In the genomic region with DNA sequence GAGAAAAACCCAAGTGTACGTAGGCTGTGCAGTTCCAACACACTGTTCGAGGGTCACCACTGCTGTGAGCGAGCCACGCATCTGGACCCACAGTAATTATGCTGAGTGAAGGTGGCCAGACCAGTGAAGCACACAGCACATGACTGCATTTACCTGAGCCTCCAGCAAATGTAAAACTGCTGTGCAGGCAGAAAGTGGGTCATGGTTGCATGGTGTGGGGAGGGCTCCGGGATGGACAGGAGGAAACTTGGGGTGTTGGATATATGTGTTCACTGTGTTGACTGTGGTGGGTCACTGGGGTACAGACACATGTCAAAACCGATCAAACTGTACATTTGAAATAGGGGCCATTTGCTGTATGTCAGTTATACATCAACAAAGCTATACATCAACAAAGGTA, we compare ENCODE assay signal across 26 cellular contexts.
"Had no signal": no experiment of that assay in that cellular context is flagged by ENCODE, and none has a peak within 500 bp of the region (broad histone marks: within the 10 kb centered on the region; RNA-seq: fewer than 3 reads in every experiment).

No MANE protein-coding gene starts in this region.

- DNase-seq: hypothalamus; islet precursor cell; left ventricle myocardium inferior; mesendoderm; naive B cell; natural killer cell; nephron progenitor cell; ovary; stimulated activated CD4-positive, alpha-beta T cell treated with anti-CD3 and anti-CD28 coated beads, Interleukin-12 subunit alpha, Interleukin-12 subunit beta, amount 100 ng/mL, for 4 hours; stimulated activated CD4-positive, alpha-beta T cell treated with anti-CD3 and anti-CD28 coated beads, Interleukin-15, amount 100 ng/mL, for 24 hours; stimulated activated CD4-positive, alpha-beta T cell treated with anti-CD3 and anti-CD28 coated beads, Interleukin-4, amount 100 ng/mL, for 24 hours; stimulated activated naive CD4-positive, alpha-beta T cell; tibial artery; trophoblast cell; upper lobe of right lung; uterus had no signal

- H3K27ac ChIP-seq: left ventricle myocardium inferior, ovary, right atrium auricular region, skin epidermis, suprapubic skin, thoracic aorta, tibial artery, upper lobe of right lung, uterus had no signal

- H3K9me3 ChIP-seq: ovary, right atrium auricular region, suprapubic skin, thoracic aorta, upper lobe of right lung had no signal

- H3K36me3 Mint-ChIP-seq: stimulated activated effector memory CD8-positive, alpha-beta T cell treated with anti-CD3 and anti-CD28 coated beads, Interleukin-12 subunit alpha, Interleukin-12 subunit beta, amount 100 ng/mL, for 72 hours had no signal

- H3K36me3 ChIP-seq: ovary, right atrium auricular region, suprapubic skin, thoracic aorta, upper lobe of right lung, uterus had no signal

- H3K27me3 Mint-ChIP-seq: naive B cell; progenitor cell of endocrine pancreas; stimulated activated naive CD8-positive, alpha-beta T cell treated with anti-CD3 and anti-CD28 coated beads, Interleukin-15, Interleukin-2, amounts not matched to agents 100 ng/mL and 50 ng/mL, for 24 hours had no signal

- H3K4me3 Mint-ChIP-seq: mesothelial cell of epicardium; naive B cell; natural killer cell; nephron progenitor cell; stimulated activated effector memory CD8-positive, alpha-beta T cell treated with anti-CD3 and anti-CD28 coated beads, Interleukin-12 subunit alpha, Interleukin-12 subunit beta, amount 100 ng/mL, for 72 hours; stimulated activated naive CD8-positive, alpha-beta T cell treated with anti-CD3 and anti-CD28 coated beads, Interleukin-15, Interleukin-2, amounts not matched to agents 100 ng/mL and 50 ng/mL, for 24 hours had no signal

- H3K4me1 ChIP-seq: left ventricle myocardium inferior, right atrium auricular region, suprapubic skin, tibial artery, upper lobe of right lung, uterus had no signal

- H3K27me3 ChIP-seq: ovary, right atrium auricular region, suprapubic skin, tibial artery, upper lobe of right lung, uterus had no signal

- H3K4me3 ChIP-seq: left ventricle myocardium inferior, lung, ovary, right atrium auricular region, skin epidermis, suprapubic skin, thoracic aorta, tibial artery, upper lobe of right lung, uterus had no signal

- H3K27ac Mint-ChIP-seq: mesothelial cell of epicardium; natural killer cell; nephron progenitor cell; progenitor cell of endocrine pancreas; stimulated activated effector memory CD8-positive, alpha-beta T cell treated with anti-CD3 and anti-CD28 coated beads, Interleukin-12 subunit alpha, Interleukin-12 subunit beta, amount 100 ng/mL, for 72 hours; stimulated activated naive CD8-positive, alpha-beta T cell treated with anti-CD3 and anti-CD28 coated beads, Interleukin-15, Interleukin-2, amounts not matched to agents 100 ng/mL and 50 ng/mL, for 24 hours had no signal

- H3K4me1 Mint-ChIP-seq: mesothelial cell of epicardium; naive B cell; natural killer cell; nephron progenitor cell; stimulated activated effector memory CD8-positive, alpha-beta T cell treated with anti-CD3 and anti-CD28 coated beads, Interleukin-12 subunit alpha, Interleukin-12 subunit beta, amount 100 ng/mL, for 72 hours had no signal

- ATAC-seq: natural killer cell; sciatic nerve; stimulated activated effector memory CD8-positive, alpha-beta T cell treated with anti-CD3 and anti-CD28 coated beads, Interleukin-12 subunit alpha, Interleukin-12 subunit beta, amount 100 ng/mL, for 72 hours; upper lobe of right lung had no signal
